In genomic region chr17:8300226-8300625, GRCh38 we compare ENCODE assay signal across 1 cellular context.
TF ChIP-seq lines count a peak whose summit lies in the region.

No MANE protein-coding gene starts in this region.

TF ChIP-seq in SK-N-SH treated with all-trans-retinoic acid at 6 μM for 48 hours, 23 proteins besides CTCF, POLR2A, EP300 and RAD21:
- TF ChIP-seq TOX (CRISPR knock-in tag; IDR thresholded peaks at IDR 0.05; ENCODE audit: borderline replicate concordance) (no peak), BACH2 (CRISPR knock-in tag; IDR thresholded peaks at IDR 0.05; ENCODE audit: borderline replicate concordance) (no peak)
